In genomic region chr1:31152181-31152768, GRCh38 we compare ENCODE assay signal across 10 cellular contexts.
DNase-seq lines count a peak whose midpoint lies in the region; ATAC-seq and TF ChIP-seq lines count a peak whose summit lies in the region.
"Had no signal": no experiment of that assay in that cellular context is flagged by ENCODE, and none has a peak within 500 bp of the region (broad histone marks: within the 10 kb centered on the region; RNA-seq: fewer than 3 reads in every experiment).

No MANE protein-coding gene starts in this region.

- intact Hi-C loops in Right ventricle myocardium inferior (cut with DNase I) (no loop called here), natural killer cell (cut with micrococcal nuclease) (no loop called here)

- no peak for ATAC-seq in Right ventricle myocardium inferior
- ATAC-seq in HG02759 (IDR thresholded peaks at IDR 0.05; ENCODE audit: unreplicated experiment) = no peak
- ATAC-seq in natural killer cell = no peak

- peaks cover under 1% of the 10 kb centered on the region; the same call in 1 of the 2 replicates for H3K36me3 ChIP-seq in MG63

- H3K27me3 ChIP-seq in MG63 = no peaks in the 10 kb centered on the region

- no peak overlapping the region for H3K4me3 ChIP-seq in MG63
- no peak overlapping the region for H3K4me3 ChIP-seq in cardiac fibroblast (replicated peaks in 1 of 2; ENCODE audit: low read depth in 2 of 2, low read length in 2 of 2)

- H3K4me1 Mint-ChIP-seq in natural killer cell = peaks cover 6 to 12% of the 10 kb centered on the region in 2 donors

- no peak for TF ChIP-seq CTCF in cardiac fibroblast (IDR thresholded peaks at IDR 0.05; ENCODE audit: low read depth, low read length)
- TF ChIP-seq CTCF in natural killer cell (IDR thresholded peaks at IDR 0.05) = no peak

- no peaks in the 10 kb centered on the region for H3K9me3 Mint-ChIP-seq in natural killer cell
- H3K9me3 Mint-ChIP-seq: activated naive CD4-positive, alpha-beta T cell treated with anti-CD3 and anti-CD28 coated beads, Interleukin-2, amount 50 U/mL, for 24 hours had no signal

- H3K36me3 Mint-ChIP-seq in natural killer cell = no peaks in the 10 kb centered on the region
- H3K36me3 Mint-ChIP-seq: activated naive CD4-positive, alpha-beta T cell treated with anti-CD3 and anti-CD28 coated beads, Interleukin-2, amount 50 U/mL, for 24 hours had no signal

- DNase-seq in ELF-1 (ENCODE audit: low read depth, low spot score) (peak; percentile 50), MG63 (peak; percentile 82), cardiac fibroblast (ENCODE audit: low read depth in 2 of 2) (peak; percentile 91 to 92), non-pigmented ciliary epithelial cell (ENCODE audit: low read depth) (peak; percentile 55), Right ventricle myocardium inferior (ENCODE audit: missing footprints) (no peak), NCI-H187 (lab: John Stamatoyannopoulos, UW) (no peak), natural killer cell (no peak)
- DNase-seq: NCI-H2081 treated with DMSO at 0.1 percent for 48 hours had no signal

- no peak overlapping the region for H3K4me3 Mint-ChIP-seq in natural killer cell
- H3K4me3 Mint-ChIP-seq: activated naive CD4-positive, alpha-beta T cell treated with anti-CD3 and anti-CD28 coated beads, Interleukin-2, amount 50 U/mL, for 24 hours had no signal

- no peaks in the 10 kb centered on the region for H3K27me3 Mint-ChIP-seq in natural killer cell (ENCODE audit: low read depth in 2 of 2)
- H3K27me3 Mint-ChIP-seq: activated naive CD4-positive, alpha-beta T cell treated with anti-CD3 and anti-CD28 coated beads, Interleukin-2, amount 50 U/mL, for 24 hours had no signal

- no peaks in the 10 kb centered on the region for H3K9me3 ChIP-seq in MG63

- no peak overlapping the region for H3K27ac Mint-ChIP-seq in natural killer cell
- H3K27ac Mint-ChIP-seq: activated naive CD4-positive, alpha-beta T cell treated with anti-CD3 and anti-CD28 coated beads, Interleukin-2, amount 50 U/mL, for 24 hours had no signal

Comparison
In these comparisons a context has a peak if more than half of its experiments do, and no peak if none do; other contexts are left out.
1. DNase-seq: peak in ELF-1 (single experiment), MG63 (single experiment), cardiac fibroblast (2 of 2) and non-pigmented ciliary epithelial cell (single experiment); none in Right ventricle myocardium inferior (single experiment), NCI-H187 (0 of 2) and natural killer cell (single experiment).